In genomic region chr4:85968945-85969830, GRCh38 we compare ENCODE assay signal across 9 cellular contexts.
DNase-seq lines count a peak whose midpoint lies in the region; ATAC-seq and TF ChIP-seq lines count a peak whose summit lies in the region.
"Had no signal": no experiment of that assay in that cellular context is flagged by ENCODE, and none has a peak within 500 bp of the region (broad histone marks: within the 10 kb centered on the region; RNA-seq: fewer than 3 reads in every experiment).

No MANE protein-coding gene starts in this region.

- H2AK9ac ChIP-seq in IMR-90 (replicated peaks; ENCODE audit: low read depth, low read length, poor library complexity), result no peak overlapping the region

- H3K4ac ChIP-seq in IMR-90 (ENCODE audit: low read depth, low read length), result no peak overlapping the region
- no peak overlapping the region for H3K4ac ChIP-seq in trophoblast cell (ENCODE audit: low read depth, low read length)

- no peak overlapping the region for H3K4me3 ChIP-seq in IMR-90 (ENCODE audit: insufficient read depth, low read depth, low read length)
- no peak overlapping the region for H3K4me3 ChIP-seq in Peyer's patch
- H3K4me3 ChIP-seq in fibroblast of lung (replicated peaks in 1 of 4; ENCODE audit: control extremely low read depth in 1 of 4, insufficient read depth in 1 of 4, low read depth in 3 of 4, low read length in 4 of 4), result no peak overlapping the region
- H3K4me3 ChIP-seq in trophoblast cell (ENCODE audit: low read depth, low read length), result no peak overlapping the region

- intact Hi-C loops in IMR-90 (cut with micrococcal nuclease) (loop anchor here (1.0 to 10.0 kb wide), 5 partner anchors 75 to 822 kb away; no protein-coding TSS in a partner anchor), posterior vena cava (cut with DNase I) (loop anchor here (10.0 kb wide), 2 partner anchors 164 to 184 kb away; no protein-coding TSS in a partner anchor)
- intact Hi-C loops in activated naive CD4-positive, alpha-beta T cell treated with anti-CD3 and anti-CD28 coated beads for 36 hours (cut with micrococcal nuclease), result loop anchor here (1.0 to 5.0 kb wide), 2 partner anchors 222 to 822 kb away; no protein-coding TSS in a partner anchor

- ATAC-seq in GM18909 (IDR thresholded peaks at IDR 0.05; ENCODE audit: poor library complexity, unreplicated experiment), result peak; percentile 72
- peak; percentile 72 for ATAC-seq in IMR-90 (ENCODE audit: low read depth)

- no peak overlapping the region for H4K5ac ChIP-seq in IMR-90 (ENCODE audit: low read depth, low read length)

- no peak overlapping the region; the same call in 1 of the 2 replicates for H3K4me2 ChIP-seq in IMR-90 (ENCODE audit: low read depth, low read length)
- no peak overlapping the region for H3K4me2 ChIP-seq in fibroblast of lung (ENCODE audit: extremely low read depth, insufficient read depth, low read length)
- H3K4me2 ChIP-seq in trophoblast cell (ENCODE audit: low read length), result no peak overlapping the region

- TF ChIP-seq POLR2A in IMR-90 (IDR thresholded peaks at IDR 0.05; ENCODE audit: low read depth, low read length) (no peak), Peyer's patch (IDR thresholded peaks at IDR 0.05) (no peak)

- H3K79me2 ChIP-seq in fibroblast of lung (ENCODE audit: control insufficient read depth, insufficient read depth, low read length) (no peaks in the 10 kb centered on the region), trophoblast cell (ENCODE audit: control insufficient read depth, insufficient read depth, low read length, poor library complexity) (no peaks in the 10 kb centered on the region)

- no CpG with 5 or more reads among the region's 3 CpGs for WGBS in IMR-90 (ENCODE audit: extremely low coverage in 2 of 2, insufficient read length in 1 of 2), 2 experiments
- WGBS in trophoblast cell (ENCODE audit: extremely low coverage, insufficient coverage, insufficient read length), result no CpG with 5 or more reads among the region's 3 CpGs

- no peak overlapping the region for H2BK12ac ChIP-seq in trophoblast cell (ENCODE audit: low read length)

- no peak overlapping the region for H3K14ac ChIP-seq in IMR-90 (replicated peaks; ENCODE audit: low read depth, low read length)
- no peak overlapping the region for H3K14ac ChIP-seq in trophoblast cell (ENCODE audit: low read length)

- dilution Hi-C loops in IMR-90 (cut with HindIII; ENCODE audit: low sequenced_read_pairs, unreplicated experiment), result no loop called here

- H3K27me3 ChIP-seq in IMR-90 (ENCODE audit: control insufficient read depth, insufficient read depth, low read length), result no peaks in the 10 kb centered on the region
- no peaks in the 10 kb centered on the region for H3K27me3 ChIP-seq in Peyer's patch
- no peaks in the 10 kb centered on the region for H3K27me3 ChIP-seq in fibroblast of lung (ENCODE audit: control insufficient read depth, insufficient read depth, low read length)
- no peaks in the 10 kb centered on the region for H3K27me3 ChIP-seq in trophoblast cell (ENCODE audit: insufficient read depth, low read length)

- in situ Hi-C loops in IMR-90 (cut with MboI; ENCODE audit: low sequenced_read_pairs), result loop anchor here (5.0 kb wide), 1 partner anchor 217 kb away; no protein-coding TSS in a partner anchor

- H4K8ac ChIP-seq in IMR-90 (ENCODE audit: low read depth in 2 of 2, low read length in 2 of 2) (no peak overlapping the region), trophoblast cell (ENCODE audit: low read depth, low read length) (no peak overlapping the region)

- H3K4me3 Mint-ChIP-seq in activated naive CD4-positive, alpha-beta T cell treated with anti-CD3 and anti-CD28 coated beads for 36 hours, result no peak overlapping the region

- no peak overlapping the region for H3K56ac ChIP-seq in IMR-90 (ENCODE audit: extremely low read depth, insufficient read depth, low read length)

- H3K18ac ChIP-seq in IMR-90 (ENCODE audit: low read depth, low read length) (no peak overlapping the region), trophoblast cell (ENCODE audit: low read length) (no peak overlapping the region)

- H3K9me3 ChIP-seq in IMR-90 (ENCODE audit: control insufficient read depth, insufficient read depth, low read length), result no peaks in the 10 kb centered on the region
- no peaks in the 10 kb centered on the region for H3K9me3 ChIP-seq in Peyer's patch
- H3K9me3 ChIP-seq in fibroblast of lung (ENCODE audit: control insufficient read depth, insufficient read depth, low read depth, low read length), result no peaks in the 10 kb centered on the region
- no peaks in the 10 kb centered on the region for H3K9me3 ChIP-seq in trophoblast cell (ENCODE audit: insufficient read depth, low read depth, low read length)

- TF ChIP-seq RAD21 in IMR-90 (IDR thresholded peaks at IDR 0.05; ENCODE audit: low read length), result peak; percentile 73

- no peaks in the 10 kb centered on the region for H4K20me1 ChIP-seq in IMR-90 (ENCODE audit: insufficient read depth, low read length)
- H4K20me1 ChIP-seq in fibroblast of lung (ENCODE audit: control insufficient read depth, extremely low read depth, insufficient read depth, low read length), result no peaks in the 10 kb centered on the region

- H3K27me3 Mint-ChIP-seq in activated naive CD4-positive, alpha-beta T cell treated with anti-CD3 and anti-CD28 coated beads for 36 hours (ENCODE audit: low read depth), result no peaks in the 10 kb centered on the region

- no peaks in the 10 kb centered on the region for H3K36me3 ChIP-seq in IMR-90 (ENCODE audit: control insufficient read depth, insufficient read depth, low read length)
- no peaks in the 10 kb centered on the region for H3K36me3 ChIP-seq in Peyer's patch
- no peaks in the 10 kb centered on the region for H3K36me3 ChIP-seq in fibroblast of lung (ENCODE audit: control insufficient read depth, insufficient read depth, low read length)
- no peaks in the 10 kb centered on the region for H3K36me3 ChIP-seq in trophoblast cell (ENCODE audit: control insufficient read depth in 1 of 2, insufficient read depth in 2 of 2, low read length in 2 of 2)

- peaks cover 4% of the 10 kb centered on the region for H3K9me3 Mint-ChIP-seq in activated naive CD4-positive, alpha-beta T cell treated with anti-CD3 and anti-CD28 coated beads for 36 hours

- H3K4me1 ChIP-seq in IMR-90 (ENCODE audit: control insufficient read depth, insufficient read depth, low read length) (peaks cover 6% of the 10 kb centered on the region; the same call in 1 of the 2 replicates), Peyer's patch (no peaks in the 10 kb centered on the region), fibroblast of lung (ENCODE audit: control insufficient read depth, extremely low read depth, insufficient read depth, low read length) (no peaks in the 10 kb centered on the region), trophoblast cell (ENCODE audit: control insufficient read depth in 1 of 2, insufficient read depth in 2 of 2, low read length in 2 of 2) (peaks cover 0 to 3% of the 10 kb centered on the region in 2 experiments)

- POLR2A ChIA-PET in IMR-90 (lab: Charles Lee; ENCODE audit: unreplicated experiment), result no interaction called here

- no peak overlapping the region for H2BK15ac ChIP-seq in IMR-90 (ENCODE audit: low read depth, low read length)

- no peak overlapping the region for H2BK20ac ChIP-seq in IMR-90 (ENCODE audit: low read depth, low read length)

- CTCF ChIA-PET in IMR-90 (lab: Yijun Ruan, JAX), result interaction anchor here (0.5 to 2.7 kb wide), 9 partner anchors 18 to 213 kb away, joined by 3 to 21 read pairs (median 3); no protein-coding TSS in a partner anchor
- CTCF ChIA-PET in activated naive CD4-positive, alpha-beta T cell treated with anti-CD3 and anti-CD28 coated beads for 36 hours (lab: Charles Lee), result interaction anchor here (0.7 kb wide), 1 partner anchor 1793 kb away, joined by 3 read pairs; no protein-coding TSS in a partner anchor

- H3K9me1 ChIP-seq in IMR-90 (ENCODE audit: insufficient read depth, low read length), result no peaks in the 10 kb centered on the region; the same call in 1 of the 2 replicates

- no peak overlapping the region for H4K12ac ChIP-seq in trophoblast cell (ENCODE audit: low read depth, low read length)

- H3K9ac ChIP-seq in IMR-90 (ENCODE audit: low read depth, low read length) (no peak overlapping the region), fibroblast of lung (ENCODE audit: insufficient read depth, low read length) (no peak overlapping the region), trophoblast cell (ENCODE audit: low read length) (no peak overlapping the region)

- H3K23ac ChIP-seq in IMR-90 (ENCODE audit: low read depth, low read length) (no peak overlapping the region), trophoblast cell (ENCODE audit: low read length) (no peak overlapping the region)

- no peaks in the 10 kb centered on the region for H3K36me3 Mint-ChIP-seq in activated naive CD4-positive, alpha-beta T cell treated with anti-CD3 and anti-CD28 coated beads for 36 hours (ENCODE audit: low read depth)

- H3K27ac ChIP-seq in IMR-90 (ENCODE audit: insufficient read depth, low read length), result no peak overlapping the region
- no peak overlapping the region for H3K27ac ChIP-seq in Peyer's patch
- no peak overlapping the region for H3K27ac ChIP-seq in fibroblast of lung (ENCODE audit: insufficient read depth, low read length)
- H3K27ac ChIP-seq in trophoblast cell (ENCODE audit: low read depth, low read length), result no peak overlapping the region
- H3K27ac ChIP-seq: HL-60 had no signal

- H2BK5ac ChIP-seq in IMR-90 (ENCODE audit: low read depth, low read length, poor library complexity, severe bottlenecking), result peak overlapping the region; percentile 43
- H2BK5ac ChIP-seq in trophoblast cell (ENCODE audit: low read depth, low read length, poor library complexity), result no peak overlapping the region

- TF ChIP-seq CTCF in IMR-90 (conservative IDR thresholded peaks at IDR 0.05; ENCODE audit: low read depth, low read length) (peak; percentile 69), Peyer's patch (IDR thresholded peaks at IDR 0.05) (peak in 5 of 6 experiments; percentile 48 to 74 (median 65)), fibroblast of lung (conservative IDR thresholded peaks at IDR 0.05 in 1 of 2, IDR thresholded peaks at IDR 0.05 in 1 of 2; ENCODE audit: low read depth in 1 of 2, low read length in 2 of 2) (peak; percentile 42 to 53)

- H4K91ac ChIP-seq in IMR-90 (ENCODE audit: insufficient read depth, low read depth, low read length), result no peak overlapping the region
- no peak overlapping the region for H4K91ac ChIP-seq in trophoblast cell (ENCODE audit: low read depth, low read length)

- H2AFZ ChIP-seq in IMR-90 (replicated peaks; ENCODE audit: low read length, poor library complexity), result no peak overlapping the region
- no peak overlapping the region for H2AFZ ChIP-seq in fibroblast of lung (ENCODE audit: low read length)
- H2AFZ ChIP-seq in trophoblast cell (ENCODE audit: insufficient read depth, low read length, poor library complexity), result no peak overlapping the region

- DNase-seq in AG20443 (ENCODE audit: low spot score), result peak; percentile 61
- peak; percentile 72 for DNase-seq in IMR-90
- DNase-seq in Peyer's patch, result no peak
- peak; percentile 69 to 77 for DNase-seq in fibroblast of lung (ENCODE audit: low read depth in 2 of 2)
- DNase-seq in trophoblast cell, result peak; percentile 28 to 82
- no peak for DNase-seq in activated naive CD4-positive, alpha-beta T cell treated with anti-CD3 and anti-CD28 coated beads for 36 hours
- no peak for DNase-seq in posterior vena cava (ENCODE audit: low spot score)

- peaks cover 8 to 19% of the 10 kb centered on the region in 2 experiments; a peak in 3 of 4 replicates for H3K79me1 ChIP-seq in IMR-90 (ENCODE audit: low read depth in 1 of 2, low read length in 2 of 2)
- no peaks in the 10 kb centered on the region for H3K79me1 ChIP-seq in trophoblast cell (ENCODE audit: low read length)

- no TSS peak for BruUV-seq in IMR-90 (replicated peaks; lab: Mats Ljungman, UMichigan)

- H2BK120ac ChIP-seq in IMR-90 (ENCODE audit: low read depth, low read length), result no peak overlapping the region; the same call in 1 of the 2 replicates
- H2BK120ac ChIP-seq in trophoblast cell (ENCODE audit: insufficient read depth, low read length, poor library complexity), result no peak overlapping the region

- H3K4me1 Mint-ChIP-seq in activated naive CD4-positive, alpha-beta T cell treated with anti-CD3 and anti-CD28 coated beads for 36 hours (ENCODE audit: low read depth), result no peaks in the 10 kb centered on the region

- H3K27ac Mint-ChIP-seq in activated naive CD4-positive, alpha-beta T cell treated with anti-CD3 and anti-CD28 coated beads for 36 hours, result no peak overlapping the region

- H2AK5ac ChIP-seq in IMR-90 (ENCODE audit: low read depth, low read length) (no peak overlapping the region), trophoblast cell (ENCODE audit: low read length) (no peak overlapping the region)

Comparison
In these comparisons a context has a peak if more than half of its experiments do, and no peak if none do; other contexts are left out.
1. DNase-seq: peak in AG20443 (single experiment), IMR-90 (single experiment), fibroblast of lung (2 of 2) and trophoblast cell (2 of 2); none in Peyer's patch (0 of 3), activated naive CD4-positive, alpha-beta T cell treated with anti-CD3 and anti-CD28 coated beads for 36 hours (single experiment) and posterior vena cava (single experiment).
2. Peak in every context shown above with its lines, with median percentiles within 50 percentile points of each other: CTCF ChIP-seq.